8 cellular contexts compared by ENCODE assay signal in genomic region chr5:172740483-172741205, GRCh38. TPM values are rescaled to one million over a fixed set of nuclear protein-coding genes. Genes with fewer than 3 reads are reported as not detected.
A peak's percentile ranks its signal among the peaks of the same experiment; 100 is the strongest.
DNase-seq lines count a peak whose midpoint lies in the region; TF ChIP-seq lines count a peak whose summit lies in the region.

No MANE protein-coding gene starts in this region.

- no peaks in the 10 kb centered on the region for H3K9me3 ChIP-seq in stomach

- H3K36me3 ChIP-seq in stomach = no peaks in the 10 kb centered on the region

- intact Hi-C loops in stomach (cut with DNase I; ENCODE audit: low total_unique reads) = no loop called here

- no peak for TF ChIP-seq POLR2A in stomach (IDR thresholded peaks at IDR 0.05)

- TF ChIP-seq CTCF in stomach (IDR thresholded peaks at IDR 0.05) = no peak

- H3K4me3 ChIP-seq in stomach = no peak overlapping the region

- H3K27me3 ChIP-seq in stomach = no peaks in the 10 kb centered on the region

- H3K4me1 ChIP-seq in stomach = peaks cover 0 to 38% (median 22%) of the 10 kb centered on the region in 4 donors

- peak overlapping the region; percentile 22 for H3K27ac ChIP-seq in angular gyrus (ENCODE audit: low read depth, low read length)
- peak overlapping the region in 4 of 5 donors; percentile 73 to 84 (median 77) for H3K27ac ChIP-seq in stomach

- peak; percentile 47 for TF ChIP-seq EP300 in stomach (IDR thresholded peaks at IDR 0.05)

- WGBS in stomach, 5 donors = 65 to 82% (median 69%) methylated on average over 14 to 15 of the region's 15 CpGs

- DNase-seq in HK-2 (ENCODE audit: unreplicated experiment) (peak; percentile 68), islet precursor cell (peak; percentile 81), stomach (no peak), LoVo (ENCODE audit: low spot score) (no peak), foreskin melanocyte (no peak), cerebellum (ENCODE audit: low spot score) (no peak), NCI-H69 (lab: John Stamatoyannopoulos, UW) (no peak)

RNA-seq across cellular contexts. Expression of gene DUSP1, which starts 30.4 kb away (rescaled TPM):
- 100 to 1,000 TPM; 167 to 690 (median 553) TPM for total RNA-seq in stomach
- 100 to 1,000 TPM in 1 of 3 donors, 10 to 100 TPM in 2; 76.4 to 136 (median 81.9) TPM for polyA plus RNA-seq in stomach
- total RNA-seq in cerebellum = 36.9 TPM

Comparison
In these comparisons a context has a peak if more than half of its experiments do, and no peak if none do; other contexts are left out.
1. DNase-seq: peak in HK-2 (single experiment) and islet precursor cell (single experiment); none in stomach (single experiment), LoVo (single experiment), foreskin melanocyte (single experiment), cerebellum (single experiment) and NCI-H69 (single experiment).